In the genomic region with DNA sequence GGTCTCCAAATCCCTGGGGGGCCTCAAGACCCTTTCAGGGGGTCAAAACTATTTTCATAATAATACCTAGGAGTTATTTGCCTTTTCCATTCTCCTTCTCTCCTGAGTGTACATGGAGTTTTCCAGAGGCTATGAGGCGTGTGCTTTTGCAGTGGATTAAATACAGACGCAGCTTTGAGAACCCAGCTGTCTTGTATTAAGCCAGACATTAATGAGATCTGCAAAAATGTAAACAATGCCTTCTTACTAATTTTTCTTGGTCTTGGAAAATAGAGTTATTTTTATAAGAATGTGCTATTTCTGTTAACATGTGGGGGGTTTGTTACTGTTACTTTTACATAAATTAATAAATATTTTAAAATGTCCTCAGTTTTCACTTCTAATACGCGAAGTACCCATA, we compare ENCODE assay signal across 22 cellular contexts. TPM values are rescaled to one million over a fixed set of nuclear protein-coding genes. Genes with fewer than 3 reads are reported as not detected.
DNase-seq lines count a peak whose midpoint lies in the region; ATAC-seq, FAIRE-seq and TF ChIP-seq lines count a peak whose summit lies in the region.
"Had no signal": no experiment of that assay in that cellular context is flagged by ENCODE, and none has a peak within 500 bp of the region (broad histone marks: within the 10 kb centered on the region; RNA-seq: fewer than 3 reads in every experiment).

No MANE protein-coding gene starts in this region.

- H3K4me3 ChIP-seq in AG10803 (ENCODE audit: low read length): no peak overlapping the region; the same call in 1 of the 2 replicates
- no peak overlapping the region for H3K4me3 ChIP-seq in Loucy (ENCODE audit: low read length, poor library complexity, severe bottlenecking)
- H3K4me3 ChIP-seq: cardiac muscle cell, sigmoid colon, upper lobe of right lung had no signal

- no peaks in the 10 kb centered on the region for H3F3A ChIP-seq in Loucy (ENCODE audit: low read depth)

- H3K9ac ChIP-seq in Loucy (ENCODE audit: low read depth, low read length, poor library complexity, severe bottlenecking): no peak overlapping the region

- H3K79me2 ChIP-seq in Loucy (ENCODE audit: insufficient read depth, low read length): no peaks in the 10 kb centered on the region

- DNase-seq in AG10803 (ENCODE audit: low read depth): peak; percentile 78
- peak; percentile 21 for DNase-seq in retina
- DNase-seq in 8988T: no peak
- no peak for DNase-seq in sciatic nerve (ENCODE audit: low spot score)
- DNase-seq: activated CD4-positive, CD25-positive, alpha-beta regulatory T cell treated with anti-CD3 and anti-CD28 coated beads, Interleukin-2, amount 50 U/mL, for 72 hours; activated naive CD4-positive, alpha-beta T cell treated with Interleukin-2 at 50 U/mL for 16 hours; activated T-cell treated with anti-CD3 and anti-CD28 coated beads, Interleukin-2, amount 50 U/mL, for 4 hours; COR-L47; cortex of kidney; DMS79 treated with DMSO at 0.1 percent for 48 hours; immature natural killer cell; NCI-H2171; NCI-H748 treated with DMSO at 0.1 percent for 48 hours; posterior cingulate gyrus; sigmoid colon; upper lobe of right lung had no signal

- H3K27me3 ChIP-seq in Loucy (ENCODE audit: insufficient read depth, low read length, poor library complexity, severe bottlenecking): no peaks in the 10 kb centered on the region
- H3K27me3 ChIP-seq: cardiac muscle cell, sigmoid colon, upper lobe of right lung had no signal

- intact Hi-C loops in sciatic nerve (cut with DNase I): loop anchor here (10.0 kb wide), 1 partner anchor 1243 kb away; no protein-coding TSS in a partner anchor

- TF ChIP-seq CTCF in AG10803 (conservative IDR thresholded peaks at IDR 0.05; ENCODE audit: low read length): no peak
- TF ChIP-seq CTCF in Loucy (conservative IDR thresholded peaks at IDR 0.05; ENCODE audit: low read length): no peak

- FAIRE-seq in endometrium (lab: Jason Lieb, UNC): peak; percentile 97
- FAIRE-seq: GM12892 had no signal

- no peaks in the 10 kb centered on the region for H3K9me3 ChIP-seq in Loucy (ENCODE audit: insufficient read depth, low read depth, low read length)
- H3K9me3 ChIP-seq: sigmoid colon, upper lobe of right lung had no signal

- peak overlapping the region; percentile 26 for H3K4me2 ChIP-seq in Loucy (ENCODE audit: low read depth, low read length, poor library complexity, severe bottlenecking)

- H3K36me3 ChIP-seq in Loucy (ENCODE audit: insufficient read depth, low read length): no peaks in the 10 kb centered on the region
- H3K36me3 ChIP-seq: cardiac muscle cell, sigmoid colon, upper lobe of right lung had no signal

- H3K9me2 ChIP-seq in Loucy (replicated peaks; ENCODE audit: low read depth, low read length): no peaks in the 10 kb centered on the region

- H2AFZ ChIP-seq in Loucy (ENCODE audit: low read length): no peak overlapping the region

- H3K4me1 ChIP-seq in Loucy (ENCODE audit: insufficient read depth, low read length, poor library complexity, severe bottlenecking): peaks cover 39% of the 10 kb centered on the region

- H4K20me1 ChIP-seq in Loucy (ENCODE audit: insufficient read depth, low read length, poor library complexity, severe bottlenecking): no peaks in the 10 kb centered on the region

- TF ChIP-seq POLR2A in GM18505 (IDR thresholded peaks at IDR 0.05; ENCODE audit: borderline replicate concordance, extremely low read depth, insufficient read depth, insufficient read length): no peak

- ATAC-seq in GM18505 (IDR thresholded peaks at IDR 0.05; ENCODE audit: unreplicated experiment) (no peak), sciatic nerve (no peak)
- ATAC-seq: activated T-cell treated with anti-CD3 and anti-CD28 coated beads, Interleukin-2, amount 50 U/mL, for 4 hours; Right ventricle myocardium inferior; upper lobe of right lung had no signal

RNA-seq across cellular contexts. Expression of gene WDR25, which starts 15.5 kb away (rescaled TPM):
- total RNA-seq in sciatic nerve: 8.3 TPM

Comparison
In these comparisons a context has a peak if more than half of its experiments do, and no peak if none do; other contexts are left out.
1. DNase-seq: peak in AG10803 (single experiment) and retina (single experiment); none in 8988T (single experiment) and sciatic nerve (single experiment).